Comparison of ENCODE assay signal across 8 cellular contexts in genomic region chr17:37609170-37610040, GRCh38. TPM values are rescaled to one million over a fixed set of nuclear protein-coding genes. Genes with fewer than 3 reads are reported as not detected.
A peak's percentile ranks its signal among the peaks of the same experiment; 100 is the strongest.
DNase-seq lines count a peak whose midpoint lies in the region; ATAC-seq and TF ChIP-seq lines count a peak whose summit lies in the region.

TSS of gene SYNRG (minus strand) at chr17:37609418. CDS start at chr17:37609355, 63 bp downstream.

- peak within 1 kb of the TSS; percentile 92 for H3K4me3 Mint-ChIP-seq in activated naive CD8-positive, alpha-beta T cell treated with anti-CD3 and anti-CD28 coated beads, Interleukin-2, amount 50 U/mL, for 24 hours
- peak within 1 kb of the TSS; percentile 95 for H3K4me3 Mint-ChIP-seq in type B pancreatic cell

- no peaks in the 10 kb centered on the region for H3K27me3 Mint-ChIP-seq in activated naive CD8-positive, alpha-beta T cell treated with anti-CD3 and anti-CD28 coated beads, Interleukin-2, amount 50 U/mL, for 24 hours
- H3K27me3 Mint-ChIP-seq in type B pancreatic cell = no peaks in the 10 kb centered on the region

- peak; percentile 40 for TF ChIP-seq CTCF in GM12873 (IDR thresholded peaks at IDR 0.05; ENCODE audit: insufficient read depth, low read depth, low read length, missing control alignments)
- peak; percentile 62 for TF ChIP-seq CTCF in type B pancreatic cell (conservative IDR thresholded peaks at IDR 0.05)

- no peaks in the 10 kb centered on the region for H3K9me3 Mint-ChIP-seq in activated naive CD8-positive, alpha-beta T cell treated with anti-CD3 and anti-CD28 coated beads, Interleukin-2, amount 50 U/mL, for 24 hours
- peaks cover 1% of the 10 kb centered on the region for H3K9me3 Mint-ChIP-seq in type B pancreatic cell

- peak; percentile 87 for ATAC-seq in HG02763 (IDR thresholded peaks at IDR 0.05; ENCODE audit: unreplicated experiment)
- ATAC-seq in activated naive CD8-positive, alpha-beta T cell treated with anti-CD3 and anti-CD28 coated beads, Interleukin-2, amount 50 U/mL, for 24 hours = peak; percentile 90

- peaks cover 46% of the 10 kb centered on the region for H3K4me1 Mint-ChIP-seq in activated naive CD8-positive, alpha-beta T cell treated with anti-CD3 and anti-CD28 coated beads, Interleukin-2, amount 50 U/mL, for 24 hours
- H3K4me1 Mint-ChIP-seq in type B pancreatic cell (ENCODE audit: unreplicated experiment) = peaks cover 12% of the 10 kb centered on the region

- DNase-seq in NCI-H1417 (lab: John Stamatoyannopoulos, UW) (peak; percentile 98), SW 1271 (lab: John Stamatoyannopoulos, UW) (peak; percentile 79 to 93), cardiac septum (ENCODE audit: low spot score) (peak; percentile 98), pons (ENCODE audit: low spot score) (peak; percentile 94), type B pancreatic cell (ENCODE audit: extremely low spot score, unreplicated experiment) (peak; percentile 98)
- DNase-seq in activated naive CD8-positive, alpha-beta T cell treated with anti-CD3 and anti-CD28 coated beads, Interleukin-2, amount 50 U/mL, for 24 hours = peak; percentile 95

- H3K27ac Mint-ChIP-seq in activated naive CD8-positive, alpha-beta T cell treated with anti-CD3 and anti-CD28 coated beads, Interleukin-2, amount 50 U/mL, for 24 hours = peak within 1 kb of the TSS; percentile 95
- H3K27ac Mint-ChIP-seq in type B pancreatic cell = peak within 1 kb of the TSS; percentile 93

- H3K36me3 Mint-ChIP-seq in activated naive CD8-positive, alpha-beta T cell treated with anti-CD3 and anti-CD28 coated beads, Interleukin-2, amount 50 U/mL, for 24 hours (ENCODE audit: low read depth) = peaks cover 20% of the 10 kb centered on the region
- peaks cover 17% of the 10 kb centered on the region for H3K36me3 Mint-ChIP-seq in type B pancreatic cell

- intact Hi-C loops in cardiac septum (cut with DNase I) = loop anchor here (2.0 kb wide), 1 partner anchor 33 kb away; the partner anchor contains the start of gene DDX52

RNA-seq across cellular contexts. Expression of gene SYNRG, which starts in this region (rescaled TPM):
- total RNA-seq in cardiac septum (35.7 TPM), type B pancreatic cell (ENCODE audit: low replicate concordance) (41.8 and 45.0 TPM in 2 replicates)

Comparison
In these comparisons a context has a peak if more than half of its experiments do, and no peak if none do; other contexts are left out.
1. Peak in every context shown above with its lines: DNase-seq and ATAC-seq.